1 cellular context compared by ENCODE assay signal in genomic region chr6:130557481-130558112, GRCh38.
TF ChIP-seq lines count a peak whose summit lies in the region.

No MANE protein-coding gene starts in this region.

TF ChIP-seq in IMR-90, 13 proteins besides CTCF, POLR2A, EP300 and RAD21:
- TF ChIP-seq CEBPB (IDR thresholded peaks at IDR 0.05; ENCODE audit: low read depth, low read length) (no peak), RFX5 (IDR thresholded peaks at IDR 0.05; ENCODE audit: low read depth, low read length) (no peak), SMC3 (IDR thresholded peaks at IDR 0.05; ENCODE audit: low read depth, low read length) (no peak)
